In the genomic region with DNA sequence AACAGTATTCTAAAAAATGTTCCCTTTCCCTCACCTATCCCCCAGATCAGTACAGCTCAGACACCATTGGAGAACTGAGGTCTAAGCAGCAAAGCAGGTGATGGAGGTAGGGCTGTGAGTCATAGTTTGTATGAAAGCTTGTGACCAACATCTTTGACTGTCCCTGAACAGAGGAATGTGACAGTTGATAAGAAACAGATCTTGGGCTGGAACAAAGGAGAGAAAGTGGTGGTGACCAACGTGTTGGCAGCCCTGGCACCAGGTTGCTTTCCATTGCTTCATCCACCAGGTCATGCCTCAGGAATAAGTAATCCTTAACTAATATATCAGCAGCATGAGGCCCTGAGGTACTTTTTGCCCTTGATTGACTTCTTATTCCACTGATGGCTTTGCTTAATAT, we compare ENCODE assay signal across 29 cellular contexts. TPM values are rescaled to one million over a fixed set of nuclear protein-coding genes. Genes with fewer than 3 reads are reported as not detected.
DNase-seq lines count a peak whose midpoint lies in the region; ATAC-seq and TF ChIP-seq lines count a peak whose summit lies in the region.
"Had no signal": no experiment of that assay in that cellular context is flagged by ENCODE, and none has a peak within 500 bp of the region (broad histone marks: within the 10 kb centered on the region; RNA-seq: fewer than 3 reads in every experiment).

No MANE protein-coding gene starts in this region.

- TF ChIP-seq POLR2A in Peyer's patch (IDR thresholded peaks at IDR 0.05) = no peak

- H3K4me1 ChIP-seq in Peyer's patch = no peaks in the 10 kb centered on the region
- H3K4me1 ChIP-seq: BLaER1, sigmoid colon had no signal

- intact Hi-C loops in Right ventricle myocardium inferior (cut with DNase I) = loop anchor here (2.0 kb wide), 1 partner anchor 40 kb away; a partner anchor contains a TSS
- intact Hi-C loops in cardiac septum (cut with DNase I) = loop anchor here (2.0 kb wide), 1 partner anchor 60 kb away; no protein-coding TSS in a partner anchor

- H3K27me3 ChIP-seq in Peyer's patch = no peaks in the 10 kb centered on the region
- H3K27me3 ChIP-seq: BLaER1, sigmoid colon had no signal

- TF ChIP-seq CTCF in epithelial cell of proximal tubule (conservative IDR thresholded peaks at IDR 0.05; ENCODE audit: low read depth, low read length) (no peak), Peyer's patch (IDR thresholded peaks at IDR 0.05) (no peak)

- DNase-seq in Right ventricle myocardium inferior (ENCODE audit: missing footprints) = no peak
- DNase-seq in cardiac septum (ENCODE audit: low spot score) = no peak
- DNase-seq in epithelial cell of proximal tubule (ENCODE audit: low read depth) = peak; percentile 22
- DNase-seq in left lobe of liver (ENCODE audit: low spot score) = no peak
- no peak for DNase-seq in UCSD-AML1 (lab: John Stamatoyannopoulos, UW; ENCODE audit: unreplicated experiment)
- DNase-seq in NCI-H2171 treated with DMSO at 0.1 percent for 48 hours (lab: John Stamatoyannopoulos, UW) = no peak
- DNase-seq in Peyer's patch = no peak
- DNase-seq: activated naive CD8-positive, alpha-beta T cell treated with anti-CD3 and anti-CD28 coated beads, Interleukin-2, amount 10 ng/mL, durations not matched to agents 7 days and 5 days; head of caudate nucleus; HFFc6; IMR-90; lower lobe of right lung; MM.1S; NCI-H1694 treated with DMSO at 0.1 percent for 48 hours; NCI-H226; NCI-H774; nucleus accumbens; sigmoid colon; T-helper 9 cell had no signal

- no peaks in the 10 kb centered on the region for H3K36me3 ChIP-seq in Peyer's patch
- H3K36me3 ChIP-seq: BLaER1 had no signal

- H3K27ac ChIP-seq in Peyer's patch = no peak overlapping the region
- H3K27ac ChIP-seq: BLaER1, coronary artery, HL-60, lower lobe of right lung, sigmoid colon had no signal

- H3K9me3 ChIP-seq in Peyer's patch = no peaks in the 10 kb centered on the region
- H3K9me3 ChIP-seq: BLaER1, lower lobe of right lung, sigmoid colon had no signal

- ATAC-seq in Right ventricle myocardium inferior (peak; percentile 92), left lobe of liver (peak; percentile 70), HG02798 (IDR thresholded peaks at IDR 0.05; ENCODE audit: poor library complexity, unreplicated experiment) (no peak)
- ATAC-seq: activated CD4-positive, CD25-positive, alpha-beta regulatory T cell treated with anti-CD3 and anti-CD28 coated beads, Interleukin-2, amount 50 U/mL, for 24 hours; lower lobe of right lung had no signal

- H3K4me3 ChIP-seq in epithelial cell of proximal tubule (ENCODE audit: low read depth, low read length) (no peak overlapping the region), Peyer's patch (no peak overlapping the region)
- H3K4me3 ChIP-seq: BLaER1, coronary artery, lower lobe of right lung, sigmoid colon had no signal

RNA-seq across cellular contexts. Expression of a gene that starts 19.9 kb away (rescaled TPM):
- 7.1 TPM for total RNA-seq in Right ventricle myocardium inferior
- 11.2 TPM for total RNA-seq in cardiac septum
- not detected in 2 replicates for total RNA-seq in epithelial cell of proximal tubule
- total RNA-seq in left lobe of liver = 8.4 TPM
- total RNA-seq in Peyer's patch = 1 to 10 TPM in 1 of 4 donors, not detected in 3; 6.8 TPM
- total RNA-seq: G401, HFFc6, IMR-90, myocyte, sigmoid colon, SK-MEL-5 had no signal

RNA-seq across cellular contexts. Expression of a gene that starts 30.5 kb away (rescaled TPM):
- total RNA-seq in Right ventricle myocardium inferior (not detected), cardiac septum (not detected), epithelial cell of proximal tubule (not detected in 2 replicates), left lobe of liver (269 TPM), Peyer's patch (under 1 TPM in 1 of 4 donors, not detected in 3; 0.80 TPM)
- total RNA-seq: A673; activated naive CD8-positive, alpha-beta T cell treated with anti-CD3 and anti-CD28 coated beads, Interleukin-2, amount 10 ng/mL, durations not matched to agents 7 days and 5 days; G401; HFFc6; IMR-90; lower lobe of right lung; myocyte; OCI-LY7; sigmoid colon; SK-MEL-5 had no signal

RNA-seq across cellular contexts. Expression of a gene that starts 40.9 kb away (rescaled TPM):
- total RNA-seq in Right ventricle myocardium inferior = 11.3 TPM
- 13.8 TPM for total RNA-seq in cardiac septum
- 7.5 and 7.7 TPM in 2 replicates for total RNA-seq in epithelial cell of proximal tubule
- total RNA-seq in left lobe of liver = 9.4 TPM
- total RNA-seq in Peyer's patch = 10 to 100 TPM; 16.6 to 42.9 (median 24.5) TPM

Comparison
In these comparisons a context has a peak if more than half of its experiments do, and no peak if none do; other contexts are left out.
1. RNA of a gene that starts 30.5 kb away (total RNA-seq): 269 TPM in left lobe of liver (single experiment); not detected in Right ventricle myocardium inferior (single experiment), not detected in cardiac septum (single experiment), not detected in epithelial cell of proximal tubule and 0.80 TPM in Peyer's patch; every median in the first group is over 100 times any median in the second.